18 cellular contexts compared by ENCODE assay signal in the genomic region with DNA sequence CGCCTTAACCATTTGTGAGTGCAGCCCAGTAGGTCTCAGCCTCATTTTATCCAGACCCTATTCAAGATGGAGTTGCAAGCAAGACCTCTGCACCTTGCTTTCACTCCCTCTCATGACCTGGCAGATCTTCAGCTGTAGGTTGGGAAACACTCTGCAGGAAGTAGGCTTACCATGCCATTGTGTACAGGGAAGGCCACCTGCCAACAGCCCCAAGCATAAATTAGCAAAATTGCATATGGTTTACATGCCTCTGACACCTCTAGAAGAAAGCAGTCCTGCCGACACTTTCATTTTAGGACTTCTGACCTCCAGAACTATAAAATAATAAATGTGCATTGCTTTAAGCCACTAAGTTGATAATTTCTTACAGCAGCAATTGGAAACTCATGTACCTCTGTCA.
"Had no signal": no experiment of that assay in that cellular context is flagged by ENCODE, and none has a peak within 500 bp of the region (broad histone marks: within the 10 kb centered on the region; RNA-seq: fewer than 3 reads in every experiment).

No MANE protein-coding gene starts in this region.

- ATAC-seq: activated CD8-positive, alpha-beta T cell treated with anti-CD3 and anti-CD28 coated beads, Interleukin-2, amount 10 ng/mL, durations not matched to agents 7 days and 5 days; body of pancreas; effector memory CD8-positive, alpha-beta T cell had no signal

- H3K4me1 ChIP-seq: body of pancreas, lower lobe of right lung, thyroid gland had no signal

- H3K9me3 ChIP-seq: body of pancreas, lower lobe of right lung, thyroid gland had no signal

- H3K27me3 ChIP-seq: body of pancreas, thyroid gland had no signal

- DNase-seq: activated CD4-positive, alpha-beta T cell treated with anti-CD3 and anti-CD28 coated beads, Interleukin-2, amount 10 ng/mL, durations not matched to agents 24 days and 14 days; activated CD8-positive, alpha-beta T cell treated with anti-CD3 and anti-CD28 coated beads, Interleukin-2, amount 10 ng/mL, durations not matched to agents 7 days and 5 days; activated naive CD4-positive, alpha-beta T cell treated with Interleukin-2 at 50 U/mL for 16 hours; activated naive CD8-positive, alpha-beta T cell treated with anti-CD3 and anti-CD28 coated beads, Interleukin-2, amount 10 ng/mL, durations not matched to agents 7 days and 5 days; activated T-cell treated with anti-CD3 and anti-CD28 coated beads, Interleukin-2, amount 50 U/mL, for 24 hours; amygdala; body of pancreas; dermis blood vessel endothelial cell; effector memory CD8-positive, alpha-beta T cell; islet precursor cell; lower lobe of right lung; retina; stimulated activated CD4-positive, alpha-beta T cell treated with anti-CD3 and anti-CD28 coated beads, Interleukin-12 subunit alpha, Interleukin-12 subunit beta, amount 100 ng/mL, for 4 hours; stimulated activated CD4-positive, alpha-beta T cell treated with anti-CD3 and anti-CD28 coated beads, Interleukin-1b, Interleukin-23, amount 100 ng/mL, for 48 hours; stimulated activated CD8-positive, alpha-beta memory T cell treated with anti-CD3 and anti-CD28 coated beads, Interleukin-4, amount 100 ng/mL, for 48 hours; stimulated activated naive CD4-positive, alpha-beta T cell; T1000; thyroid gland had no signal

- H3K36me3 ChIP-seq: lower lobe of right lung, thyroid gland had no signal

- H3K4me3 ChIP-seq: body of pancreas, lower lobe of right lung, thyroid gland had no signal

- H3K27ac ChIP-seq: body of pancreas, lower lobe of right lung, thyroid gland had no signal
